ENCODE assay signal across 21 cellular contexts in genomic region chr9:120778758-120779157, GRCh38. TPM values are rescaled to one million over a fixed set of nuclear protein-coding genes. Genes with fewer than 3 reads are reported as not detected.
DNase-seq lines count a peak whose midpoint lies in the region; ATAC-seq and TF ChIP-seq lines count a peak whose summit lies in the region.
"Had no signal": no experiment of that assay in that cellular context is flagged by ENCODE, and none has a peak within 500 bp of the region (broad histone marks: within the 10 kb centered on the region; RNA-seq: fewer than 3 reads in every experiment).

No MANE protein-coding gene starts in this region.

- no peaks in the 10 kb centered on the region for H3K79me2 ChIP-seq in mesendoderm (ENCODE audit: control insufficient read depth, insufficient read depth, low read length)

- no peak overlapping the region for H3K4me2 ChIP-seq in mesendoderm (ENCODE audit: low read length)

- H3K36me3 ChIP-seq in upper lobe of left lung (peaks cover 11 to 62% (median 29%) of the 10 kb centered on the region in 4 donors), mesendoderm (ENCODE audit: control insufficient read depth, insufficient read depth, low read length) (peaks cover 3% of the 10 kb centered on the region)
- H3K36me3 ChIP-seq: colonic mucosa had no signal

- no TSS peak for BruUV-seq in MCF 10A (replicated peaks; lab: Mats Ljungman, UMichigan)

- H3K27me3 Mint-ChIP-seq in MCF 10A (ENCODE audit: insufficient read depth, unreplicated experiment) (no peaks in the 10 kb centered on the region), T-helper 17 cell (no peaks in the 10 kb centered on the region)
- H3K27me3 Mint-ChIP-seq: activated naive CD8-positive, alpha-beta T cell treated with anti-CD3 and anti-CD28 coated beads, Interleukin-2, amount 50 U/mL, for 24 hours; CD4-positive, alpha-beta memory T cell; progenitor cell of endocrine pancreas had no signal

- CTCF ChIA-PET in MCF 10A (lab: Yijun Ruan, JAX), result interaction anchor here (0.6 to 2.8 kb wide), 6 partner anchors 13 to 165 kb away, joined by 3 to 12 read pairs (median 4); no protein-coding TSS in a partner anchor

- H3K18ac ChIP-seq in mesendoderm (ENCODE audit: low read length), result no peak overlapping the region

- TF ChIP-seq POLR2A in upper lobe of left lung (IDR thresholded peaks at IDR 0.05), result no peak

- no peak overlapping the region for H3K23ac ChIP-seq in mesendoderm (ENCODE audit: low read length)

- WGBS in upper lobe of left lung, 2 donors, result 52 to 72% methylated on average over 2 of the region's 2 CpGs
- no CpG with 5 or more reads among the region's 2 CpGs for WGBS in mesendoderm (ENCODE audit: extremely low coverage, insufficient coverage, low lambda C conversion rate)

- POLR2A ChIA-PET in MCF 10A (lab: Yijun Ruan, JAX), result interaction anchor here (0.7 to 5.6 kb wide), 14 partner anchors 9 to 595 kb away, joined by 3 to 103 read pairs (median 3); partner anchors contain the start of genes CNTRL, FBXW2 and PSMD5

- H3K9me3 ChIP-seq in T-helper 17 cell (ENCODE audit: control insufficient read depth, low read length, poor library complexity, severe bottlenecking) (no peaks in the 10 kb centered on the region), upper lobe of left lung (no peaks in the 10 kb centered on the region)
- H3K9me3 ChIP-seq: colonic mucosa, vagina had no signal

- H3K27ac ChIP-seq in upper lobe of left lung (peak overlapping the region in 3 of 4 donors; percentile 3 to 17 (median 14)), mesendoderm (ENCODE audit: low read depth, low read length) (no peak overlapping the region)
- H3K27ac ChIP-seq: colonic mucosa, vagina had no signal

- H3K9me3 Mint-ChIP-seq in MCF 10A (ENCODE audit: unreplicated experiment), result no peaks in the 10 kb centered on the region
- H3K9me3 Mint-ChIP-seq: activated naive CD8-positive, alpha-beta T cell treated with anti-CD3 and anti-CD28 coated beads, Interleukin-2, amount 50 U/mL, for 24 hours; activated T-helper 2 cell treated with anti-CD3 and anti-CD28 coated beads, Interferon-gamma antibody, Interleukin-2, Interleukin-4, amounts not matched to agents 10 μg/mL and 5 μg/mL and 100 μg/mL, durations not matched to agents 14 hours and 24 hours and 36 hours; CD4-positive, alpha-beta memory T cell; neural crest cell had no signal

- in situ Hi-C loops in T47D (cut with HindIII; ENCODE audit: low pct_unique_long_range_greater_than_20kb, low sequenced_read_pairs), result no loop called here

- H3K4me1 ChIP-seq in upper lobe of left lung, result peaks cover 9 to 19% (median 14%) of the 10 kb centered on the region in 4 donors
- no peaks in the 10 kb centered on the region for H3K4me1 ChIP-seq in mesendoderm (ENCODE audit: control insufficient read depth, low read depth, low read length)
- H3K4me1 ChIP-seq: colonic mucosa had no signal

- H3K27me3 ChIP-seq in upper lobe of left lung, result no peaks in the 10 kb centered on the region
- no peaks in the 10 kb centered on the region for H3K27me3 ChIP-seq in mesendoderm (ENCODE audit: insufficient read depth, low read length, poor library complexity)
- H3K27me3 ChIP-seq: colonic mucosa, vagina had no signal

- H3K27ac Mint-ChIP-seq in MCF 10A (ENCODE audit: low read depth, unreplicated experiment) (no peak overlapping the region), T-helper 17 cell (peak overlapping the region; percentile 65)

- H3K4me3 ChIP-seq in upper lobe of left lung (no peak overlapping the region), mesendoderm (ENCODE audit: low read length) (no peak overlapping the region)
- H3K4me3 ChIP-seq: colonic mucosa, vagina had no signal

- no peak overlapping the region for H3K9ac ChIP-seq in mesendoderm (ENCODE audit: low read length)

- peaks cover 47% of the 10 kb centered on the region for H3K36me3 Mint-ChIP-seq in MCF 10A (ENCODE audit: insufficient read depth, unreplicated experiment)
- H3K36me3 Mint-ChIP-seq in T-helper 17 cell (ENCODE audit: low read depth), result peaks cover 12% of the 10 kb centered on the region

- no peak overlapping the region for H3K4me3 Mint-ChIP-seq in MCF 10A (ENCODE audit: unreplicated experiment)
- H3K4me3 Mint-ChIP-seq in T-helper 17 cell, result no peak overlapping the region
- H3K4me3 Mint-ChIP-seq: activated naive CD8-positive, alpha-beta T cell treated with anti-CD3 and anti-CD28 coated beads, Interleukin-2, amount 50 U/mL, for 24 hours; CD4-positive, alpha-beta memory T cell; neural crest cell had no signal

- no peak overlapping the region for H4K5ac ChIP-seq in mesendoderm (ENCODE audit: low read length)

- H3K4me1 Mint-ChIP-seq in MCF 10A (ENCODE audit: insufficient read depth, unreplicated experiment) (peaks cover 27% of the 10 kb centered on the region), T-helper 17 cell (peaks cover 13% of the 10 kb centered on the region)

- TF ChIP-seq CTCF in MCF 10A (IDR thresholded peaks at IDR 0.05; ENCODE audit: unreplicated experiment), result no peak
- no peak for TF ChIP-seq CTCF in upper lobe of left lung (IDR thresholded peaks at IDR 0.05)

- no peak overlapping the region for H3K56ac ChIP-seq in mesendoderm (ENCODE audit: low read length)

- intact Hi-C loops in MCF 10A (cut with micrococcal nuclease), result no loop called here

- no peak overlapping the region for H2AK5ac ChIP-seq in mesendoderm (ENCODE audit: low read length)

- no peak for ATAC-seq in T-helper 17 cell
- ATAC-seq in left lobe of liver, result peak; percentile 67
- peak; percentile 17 to 85 for ATAC-seq in upper lobe of left lung (ENCODE audit: low FRiP score in 2 of 2)
- ATAC-seq: activated CD4-positive, CD25-positive, alpha-beta regulatory T cell treated with anti-CD3 and anti-CD28 coated beads, Interleukin-2, amount 50 U/mL, for 24 hours; activated naive CD8-positive, alpha-beta T cell treated with anti-CD3 and anti-CD28 coated beads, Interleukin-2, amount 50 U/mL, for 24 hours; left cardiac atrium; SK-N-SH treated with all-trans-retinoic acid at 6 μM for 48 hours had no signal

- no peak overlapping the region for H2BK5ac ChIP-seq in mesendoderm (ENCODE audit: low read length)

- no peak overlapping the region for H2BK15ac ChIP-seq in mesendoderm (replicated peaks; ENCODE audit: low read depth)

- no peak overlapping the region for H2BK120ac ChIP-seq in mesendoderm (ENCODE audit: low read depth, low read length)

- H3K4ac ChIP-seq in mesendoderm (ENCODE audit: low read depth, low read length), result no peak overlapping the region

- peaks cover 9% of the 10 kb centered on the region for H3K79me1 ChIP-seq in mesendoderm (ENCODE audit: low read length)

- DNase-seq in T47D (ENCODE audit: low read depth in 1 of 2, low spot score in 1 of 2) (peak; percentile 40 to 59), MCF 10A (ENCODE audit: unreplicated experiment) (no peak), T-helper 17 cell (no peak), left lobe of liver (ENCODE audit: low spot score) (no peak), upper lobe of left lung (no peak), GM03348 (ENCODE audit: low spot score) (no peak), SHP77 treated with DMSO at 0.1 percent for 48 hours (lab: John Stamatoyannopoulos, UW) (no peak), mesendoderm (no peak)
- DNase-seq: activated naive CD8-positive, alpha-beta T cell treated with anti-CD3 and anti-CD28 coated beads, Interleukin-2, amount 50 U/mL, for 24 hours; CD4-positive, alpha-beta memory T cell; colonic mucosa; GOT3; left cardiac atrium; NCI-H146; NCI-H524 had no signal

- TF ChIP-seq EP300 in upper lobe of left lung (IDR thresholded peaks at IDR 0.05), result peak in 2 of 4 donors; percentile 35 to 37

- no peak overlapping the region for H4K8ac ChIP-seq in mesendoderm (ENCODE audit: low read depth, low read length)

RNA-seq across cellular contexts. Expression of gene FBXW2, which starts 14.5 kb away (rescaled TPM):
- total RNA-seq in MCF 10A (2022) (53.9 and 58.4 TPM in 2 replicates), T-helper 17 cell (10 to 100 TPM; 60.6 to 71.2 TPM), left lobe of liver (46.2 TPM), upper lobe of left lung (100 to 1,000 TPM in 1 of 6 donors, 10 to 100 TPM in 5; 42.2 to 149 (median 79.7) TPM)
- polyA plus RNA-seq in mesendoderm (2013, experiment 1 of 2), result 30.4 TPM
- polyA plus RNA-seq in mesendoderm (2013, experiment 2 of 2), result 26.8 TPM

Comparison
In these comparisons a context has a peak if more than half of its experiments do, and no peak if none do; other contexts are left out.
1. DNase-seq: peak in T47D (2 of 2); none in MCF 10A (single experiment), T-helper 17 cell (0 of 3), left lobe of liver (single experiment), upper lobe of left lung (0 of 2), GM03348 (single experiment), SHP77 treated with DMSO at 0.1 percent for 48 hours (single experiment) and mesendoderm (single experiment).